In the genomic region with DNA sequence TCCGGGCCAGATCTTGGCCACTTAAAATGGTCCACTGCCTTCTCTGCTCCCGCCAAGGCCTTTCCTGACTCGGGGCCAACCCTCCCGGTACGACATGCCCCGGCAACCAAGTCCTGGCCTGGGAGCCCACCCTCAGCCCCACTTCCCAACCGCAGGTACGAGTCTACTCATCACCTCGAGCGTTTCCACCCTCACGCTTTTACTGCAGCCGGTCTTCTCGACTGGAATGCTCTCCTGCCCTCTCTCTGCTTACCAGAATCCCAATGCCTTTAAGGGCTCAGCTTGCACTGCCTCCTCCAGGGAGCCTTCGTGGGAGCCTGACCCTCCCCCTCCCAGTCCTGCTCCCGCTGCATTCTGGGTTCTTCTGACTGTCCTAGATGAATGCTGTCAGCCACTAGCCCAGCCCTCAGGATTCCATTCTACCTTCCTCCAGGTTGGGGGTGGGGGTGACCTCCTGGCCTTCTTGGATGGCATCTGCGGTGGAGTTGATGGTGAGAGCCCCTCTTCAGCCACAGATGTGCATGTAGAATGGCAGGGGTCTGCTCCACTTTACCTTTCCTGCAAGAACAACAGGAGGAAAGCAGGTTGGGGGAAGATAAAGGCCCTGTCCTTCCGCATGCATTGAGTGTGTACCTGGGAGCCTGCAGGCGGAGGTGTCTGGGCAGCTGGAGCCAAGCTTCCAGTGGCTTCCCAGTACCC, we compare ENCODE assay signal across 9 cellular contexts. TPM values are rescaled to one million over a fixed set of nuclear protein-coding genes. Genes with fewer than 3 reads are reported as not detected.
A peak's percentile ranks its signal among the peaks of the same experiment; 100 is the strongest.
DNase-seq lines count a peak whose midpoint lies in the region; ATAC-seq, FAIRE-seq and TF ChIP-seq lines count a peak whose summit lies in the region.
"Had no signal": no experiment of that assay in that cellular context is flagged by ENCODE, and none has a peak within 500 bp of the region (broad histone marks: within the 10 kb centered on the region; RNA-seq: fewer than 3 reads in every experiment).

No MANE protein-coding gene starts in this region.

- peaks cover 29% of the 10 kb centered on the region for H4K20me1 ChIP-seq in astrocyte (ENCODE audit: insufficient read depth, low read length)

- H3K27me3 ChIP-seq in astrocyte (ENCODE audit: insufficient read depth, low read length), result no peaks in the 10 kb centered on the region
- no peaks in the 10 kb centered on the region for H3K27me3 ChIP-seq in thymus (ENCODE audit: control insufficient read depth, insufficient read depth)

- H3K27me3 Mint-ChIP-seq in activated CD4-positive, alpha-beta T cell treated with anti-CD3 and anti-CD28 coated beads, Interleukin-2, amount 10 ng/mL, durations not matched to agents 24 days and 14 days, result peaks cover 14% of the 10 kb centered on the region
- H3K27me3 Mint-ChIP-seq in astrocyte (ENCODE audit: low read depth, unreplicated experiment), result no peaks in the 10 kb centered on the region

- peak overlapping the region; percentile 76 for H3K4me2 ChIP-seq in astrocyte (ENCODE audit: low read length)
- H3K4me2 ChIP-seq: KMS-11 had no signal

- H3K27ac Mint-ChIP-seq in activated CD4-positive, alpha-beta T cell treated with anti-CD3 and anti-CD28 coated beads, Interleukin-2, amount 10 ng/mL, durations not matched to agents 24 days and 14 days, result peak overlapping the region; percentile 83
- H3K27ac Mint-ChIP-seq in astrocyte (ENCODE audit: unreplicated experiment), result peak overlapping the region; percentile 99

- H3K4me3 ChIP-seq in astrocyte (ENCODE audit: insufficient read depth, low read depth, low read length) (no peak overlapping the region), thymus (ENCODE audit: low read length) (no peak overlapping the region)

- H3K36me3 Mint-ChIP-seq in activated CD4-positive, alpha-beta T cell treated with anti-CD3 and anti-CD28 coated beads, Interleukin-2, amount 10 ng/mL, durations not matched to agents 24 days and 14 days (ENCODE audit: low read depth), result peaks cover 28% of the 10 kb centered on the region
- H3K36me3 Mint-ChIP-seq in astrocyte (ENCODE audit: low read depth, unreplicated experiment), result peaks cover 13% of the 10 kb centered on the region

- peaks cover 38% of the 10 kb centered on the region for H3K79me2 ChIP-seq in astrocyte (ENCODE audit: insufficient read depth, low read length)

- peaks cover 32% of the 10 kb centered on the region for H3K4me1 ChIP-seq in astrocyte (ENCODE audit: insufficient read depth, low read length)
- H3K4me1 ChIP-seq in thymus (ENCODE audit: control insufficient read depth, insufficient read depth, low read length), result peaks cover 21% of the 10 kb centered on the region

- peaks cover 40% of the 10 kb centered on the region for H3K4me1 Mint-ChIP-seq in activated CD4-positive, alpha-beta T cell treated with anti-CD3 and anti-CD28 coated beads, Interleukin-2, amount 10 ng/mL, durations not matched to agents 24 days and 14 days
- peaks cover 31% of the 10 kb centered on the region for H3K4me1 Mint-ChIP-seq in astrocyte (ENCODE audit: low read depth, unreplicated experiment)

- H3K9me3 Mint-ChIP-seq in activated CD4-positive, alpha-beta T cell treated with anti-CD3 and anti-CD28 coated beads, Interleukin-2, amount 10 ng/mL, durations not matched to agents 24 days and 14 days, result no peaks in the 10 kb centered on the region
- peaks cover 3% of the 10 kb centered on the region for H3K9me3 Mint-ChIP-seq in astrocyte (ENCODE audit: unreplicated experiment)

- H3K27ac ChIP-seq in astrocyte (ENCODE audit: low read depth, low read length) (peak overlapping the region; percentile 9), thymus (ENCODE audit: low read depth) (peak overlapping the region; percentile 10)
- H3K27ac ChIP-seq: KMS-11 had no signal

- H3K36me3 ChIP-seq in astrocyte (ENCODE audit: insufficient read depth, low read length) (no peaks in the 10 kb centered on the region), thymus (ENCODE audit: control insufficient read depth, insufficient read depth) (no peaks in the 10 kb centered on the region)

- 89% methylated on average over 18 of the region's 18 CpGs for WGBS in thymus

- ATAC-seq in GM19035 (IDR thresholded peaks at IDR 0.05; ENCODE audit: unreplicated experiment), result no peak

- peak overlapping the region; percentile 76 for H3K4me3 Mint-ChIP-seq in activated CD4-positive, alpha-beta T cell treated with anti-CD3 and anti-CD28 coated beads, Interleukin-2, amount 10 ng/mL, durations not matched to agents 24 days and 14 days
- H3K4me3 Mint-ChIP-seq in astrocyte (ENCODE audit: unreplicated experiment), result peak overlapping the region; percentile 95

- no peak for FAIRE-seq in astrocyte (lab: Jason Lieb, UNC)

- H3K9ac ChIP-seq in astrocyte (ENCODE audit: low read length), result peak overlapping the region; percentile 99
- H3K9ac ChIP-seq: KMS-11 had no signal

- no peaks in the 10 kb centered on the region for H3K9me3 ChIP-seq in astrocyte (ENCODE audit: insufficient read depth, low read depth, low read length)
- H3K9me3 ChIP-seq in thymus (ENCODE audit: control insufficient read depth), result no peaks in the 10 kb centered on the region

- H2AFZ ChIP-seq in astrocyte (ENCODE audit: low read depth, low read length), result peak overlapping the region; percentile 32

- intact Hi-C loops in activated CD4-positive, alpha-beta T cell treated with anti-CD3 and anti-CD28 coated beads, Interleukin-2, amount 10 ng/mL, durations not matched to agents 24 days and 14 days (cut with micrococcal nuclease), result no loop called here

- no peak for TF ChIP-seq CTCF in astrocyte (IDR thresholded peaks at IDR 0.05; ENCODE audit: insufficient read depth, low read depth, low read length)

- peak; percentile 61 for DNase-seq in activated CD4-positive, alpha-beta T cell treated with anti-CD3 and anti-CD28 coated beads, Interleukin-2, amount 10 ng/mL, durations not matched to agents 24 days and 14 days
- no peak for DNase-seq in activated CD4-positive, alpha-beta T cell treated with anti-CD3 and anti-CD28 coated beads for 4 hours
- no peak for DNase-seq in astrocyte (ENCODE audit: low read depth)
- peak; percentile 81 for DNase-seq in left kidney (ENCODE audit: low read depth, low spot score)
- no peak for DNase-seq in NCI-H1694 (lab: John Stamatoyannopoulos, UW)
- DNase-seq in GM19238 (ENCODE audit: insufficient read length, low spot score), result no peak

RNA-seq across cellular contexts. Expression of a gene that starts 1.1 kb away (rescaled TPM):
- total RNA-seq in activated CD4-positive, alpha-beta T cell treated with anti-CD3 and anti-CD28 coated beads, Interleukin-2, amount 10 ng/mL, durations not matched to agents 24 days and 14 days, result 40.5 and 43.1 TPM in 2 replicates
- 42.3 and 47.0 TPM in 2 replicates for total RNA-seq in astrocyte
- 26.1 TPM for polyA plus RNA-seq in thymus

RNA-seq across cellular contexts. Expression of a gene that starts 37.9 kb away (rescaled TPM):
- total RNA-seq in activated CD4-positive, alpha-beta T cell treated with anti-CD3 and anti-CD28 coated beads, Interleukin-2, amount 10 ng/mL, durations not matched to agents 24 days and 14 days, result 2.7 and 2.9 TPM in 2 replicates
- 1.1 and 1.5 TPM in 2 replicates for total RNA-seq in astrocyte
- 1.1 TPM for polyA plus RNA-seq in thymus

RNA-seq across cellular contexts. Expression of a gene that starts 47.0 kb away (rescaled TPM):
- total RNA-seq in activated CD4-positive, alpha-beta T cell treated with anti-CD3 and anti-CD28 coated beads, Interleukin-2, amount 10 ng/mL, durations not matched to agents 24 days and 14 days, result 0.54 and 0.89 TPM in 2 replicates
- 3.9 and 4.1 TPM in 2 replicates for total RNA-seq in astrocyte
- 12.3 TPM for polyA plus RNA-seq in thymus

RNA-seq across cellular contexts. Expression of a gene that starts 47.0 kb away (rescaled TPM):
- 31.5 and 32.1 TPM in 2 replicates for total RNA-seq in activated CD4-positive, alpha-beta T cell treated with anti-CD3 and anti-CD28 coated beads, Interleukin-2, amount 10 ng/mL, durations not matched to agents 24 days and 14 days
- total RNA-seq in astrocyte, result 39.5 and 45.6 TPM in 2 replicates
- 26.2 TPM for polyA plus RNA-seq in thymus

Comparison
In these comparisons a context has a peak if more than half of its experiments do, and no peak if none do; other contexts are left out.
1. DNase-seq: peak in activated CD4-positive, alpha-beta T cell treated with anti-CD3 and anti-CD28 coated beads, Interleukin-2, amount 10 ng/mL, durations not matched to agents 24 days and 14 days (single experiment) and left kidney (single experiment); none in activated CD4-positive, alpha-beta T cell treated with anti-CD3 and anti-CD28 coated beads for 4 hours (0 of 2), astrocyte (single experiment), NCI-H1694 (single experiment) and GM19238 (single experiment).